Comparison of ENCODE assay signal across 22 cellular contexts in the genomic region with DNA sequence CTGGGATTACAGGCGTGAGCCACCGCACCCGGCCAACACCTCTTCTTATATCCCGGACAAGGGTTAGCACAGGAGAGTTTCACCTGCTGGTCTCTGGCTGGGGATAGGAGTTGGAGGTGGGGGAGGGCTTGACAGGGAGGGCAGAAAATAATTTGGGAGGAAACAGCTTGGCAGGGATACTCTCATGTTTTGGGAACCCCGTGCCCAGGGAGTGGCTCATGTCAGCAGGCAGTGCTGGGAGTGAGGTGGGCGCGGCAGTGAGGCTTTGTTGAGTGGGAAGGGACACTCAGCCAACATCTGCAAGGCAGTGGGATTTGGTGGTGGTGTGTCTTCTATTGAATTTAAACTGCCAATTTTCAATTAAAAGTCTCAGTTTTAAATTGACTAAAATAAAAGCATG. TPM values are rescaled to one million over a fixed set of nuclear protein-coding genes. Genes with fewer than 3 reads are reported as not detected.
DNase-seq lines count a peak whose midpoint lies in the region; ATAC-seq and TF ChIP-seq lines count a peak whose summit lies in the region.
"Had no signal": no experiment of that assay in that cellular context is flagged by ENCODE, and none has a peak within 500 bp of the region (broad histone marks: within the 10 kb centered on the region; RNA-seq: fewer than 3 reads in every experiment).

No MANE protein-coding gene starts in this region.

- no peaks in the 10 kb centered on the region for H3K36me3 ChIP-seq in HEK293 (ENCODE audit: control insufficient read depth in 2 of 2, insufficient read depth in 1 of 2, low read length in 2 of 2)
- H3K36me3 ChIP-seq in MG63, result no peaks in the 10 kb centered on the region

- H3K9me3 ChIP-seq in HEK293 (ENCODE audit: control insufficient read depth, insufficient read depth, low read depth, low read length), result no peaks in the 10 kb centered on the region
- no peaks in the 10 kb centered on the region for H3K9me3 ChIP-seq in MG63

- POLR2A ChIA-PET in HEK293 (lab: Yijun Ruan, JAX), result no interaction called here

- no peak overlapping the region for H3K27ac ChIP-seq in HEK293 (ENCODE audit: extremely low read depth, low read depth, low read length)

- H3K4me1 ChIP-seq in HEK293 (ENCODE audit: control insufficient read depth, insufficient read depth, low read length), result no peaks in the 10 kb centered on the region

- no peak for ATAC-seq in GM21367 (IDR thresholded peaks at IDR 0.05; ENCODE audit: unreplicated experiment)
- no peak for ATAC-seq in GM19324 (IDR thresholded peaks at IDR 0.05; ENCODE audit: low FRiP score, unreplicated experiment)
- ATAC-seq: GM23338, HCT116 had no signal

- DNase-seq in MG63 (peak; percentile 23), mesenteric fat pad (ENCODE audit: low spot score) (peak; percentile 39), ureter (ENCODE audit: low spot score) (peak; percentile 37)
- DNase-seq: C1 segment of cervical spinal cord; Calu3; CD4-positive, alpha-beta memory T cell; COR-L47; DMS53; DMS79 treated with DMSO at 0.1 percent for 48 hours; GF-D8; H9; HFFc6 had no signal

- H3K4me3 ChIP-seq in HEK293 (ENCODE audit: low read depth, low read length), result no peak overlapping the region
- no peak overlapping the region for H3K4me3 ChIP-seq in MG63
- H3K4me3 ChIP-seq: GM23338 had no signal

- CTCF ChIA-PET in HEK293 (lab: Yijun Ruan, JAX), result no interaction called here

- no peak for TF ChIP-seq CTCF in HEK293 (tag by site-specific recombination; IDR thresholded peaks at IDR 0.05)

- no peaks in the 10 kb centered on the region for H3K27me3 ChIP-seq in MG63

TF ChIP-seq in HEK293, 187 proteins besides CTCF, POLR2A, EP300 and RAD21:
- TF ChIP-seq KLF1 (tag by site-specific recombination; IDR thresholded peaks at IDR 0.05), result 0 out of 2 replicates have a peak, but pooled peaks have one; percentile 15
- TF ChIP-seq ZNF621 (tag by site-specific recombination; IDR thresholded peaks at IDR 0.05), result no peak
- TF ChIP-seq ZNF324 (tag by site-specific recombination; IDR thresholded peaks at IDR 0.05), result no peak

RNA-seq across cellular contexts. Expression of a gene that starts 1.1 kb away (rescaled TPM):
- not detected in 2 replicates for total RNA-seq in MG63 (2014; rRNA removed; shearing (Covaris generic); ENCODE audit: low replicate concordance)
- total RNA-seq in mesenteric fat pad (not detected), ureter (not detected)
- total RNA-seq: A172; A673; Calu3; CD4-positive, alpha-beta memory T cell; Daoy; G401; GM23338; H4; H9; HFFc6 had no signal

RNA-seq across cellular contexts. Expression of a gene that starts 15.0 kb away (rescaled TPM):
- not detected in 2 replicates for total RNA-seq in MG63 (2014; rRNA removed; shearing (Covaris generic); ENCODE audit: low replicate concordance)
- total RNA-seq in mesenteric fat pad, result not detected
- 1.4 TPM for total RNA-seq in ureter
- total RNA-seq: A172, A673, Daoy, G401, H4, HFFc6 had no signal

RNA-seq across cellular contexts. Expression of a gene that starts 23.1 kb away (rescaled TPM):
- total RNA-seq in MG63 (2014; rRNA removed; shearing (Covaris generic); ENCODE audit: low replicate concordance), result 0.63 TPM in 1 of 2 replicates, not detected in the other
- 0.10 TPM for total RNA-seq in mesenteric fat pad
- total RNA-seq in ureter, result 14.5 TPM
- total RNA-seq: A673, Daoy, G401, HFFc6 had no signal

RNA-seq across cellular contexts. Expression of a gene that starts 49.4 kb away (rescaled TPM):
- not detected in 2 replicates for total RNA-seq in MG63 (2014; rRNA removed; shearing (Covaris generic); ENCODE audit: low replicate concordance)
- not detected for total RNA-seq in mesenteric fat pad
- total RNA-seq in ureter, result 0.31 TPM
- total RNA-seq: A172, A673, Calu3, Daoy, G401, GM23338, H4, H9, HFFc6 had no signal

RNA-seq across cellular contexts. Expression of a gene that starts 54.7 kb away (rescaled TPM):
- total RNA-seq in MG63 (2014; rRNA removed; shearing (Covaris generic); ENCODE audit: low replicate concordance), result 22.9 and 30.2 TPM in 2 replicates
- total RNA-seq in mesenteric fat pad (14.8 TPM), ureter (28.2 TPM)
- total RNA-seq: G401 had no signal
